Comparison of ENCODE assay signal across 8 cellular contexts in the genomic region with DNA sequence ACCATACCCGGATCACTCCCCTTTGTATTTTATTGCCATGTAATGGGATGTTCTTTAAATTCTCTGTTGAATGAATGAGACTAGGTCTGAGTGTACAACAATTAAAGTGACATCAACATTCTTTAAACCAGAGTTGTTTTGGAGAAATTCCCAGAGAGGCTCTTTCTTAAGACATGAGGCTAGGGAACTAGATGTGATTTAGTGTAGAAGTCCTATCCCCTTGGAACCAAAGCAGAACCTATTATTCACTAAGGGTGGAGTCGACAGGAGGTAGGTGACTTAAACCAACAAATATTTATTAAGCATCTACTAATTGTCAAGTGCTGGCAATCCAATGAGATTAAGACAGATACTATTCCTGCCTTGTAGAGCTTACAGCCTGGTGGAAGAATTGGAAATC. TPM values are rescaled to one million over a fixed set of nuclear protein-coding genes. Genes with fewer than 3 reads are reported as not detected.
DNase-seq lines count a peak whose midpoint lies in the region; ATAC-seq, FAIRE-seq and TF ChIP-seq lines count a peak whose summit lies in the region.

No MANE protein-coding gene starts in this region.

- H3K9ac ChIP-seq in DND-41 (ENCODE audit: low read depth, low read length) = peak overlapping the region; percentile 86
- H3K9ac ChIP-seq in OCI-LY1 (ENCODE audit: low read length) = peak overlapping the region; percentile 98
- H3K9ac ChIP-seq in H1 (replicated peaks in 1 of 4; ENCODE audit: extremely low read depth in 1 of 4, low read depth in 3 of 4, low read length in 3 of 4) = no peak overlapping the region

- H4K20me1 ChIP-seq in DND-41 (ENCODE audit: insufficient read depth, low read length) = peaks cover 23% of the 10 kb centered on the region
- no peaks in the 10 kb centered on the region for H4K20me1 ChIP-seq in OCI-LY1 (ENCODE audit: insufficient read depth, low read length)
- H4K20me1 ChIP-seq in H1 (replicated peaks in 1 of 2; ENCODE audit: control insufficient read depth in 1 of 2, insufficient read depth in 2 of 2, low read length in 2 of 2) = peaks cover 3 to 5% of the 10 kb centered on the region in 2 experiments

- H3K23ac ChIP-seq in H1 (ENCODE audit: insufficient read length) = no peak overlapping the region

- no peak for TF ChIP-seq RAD21 in H1 (IDR thresholded peaks at IDR 0.05 in 1 of 2, conservative IDR thresholded peaks at IDR 0.05 in 1 of 2; ENCODE audit: low read depth in 2 of 2, low read length in 2 of 2)

- peaks cover 17% of the 10 kb centered on the region for H3K4me1 Mint-ChIP-seq in osteocyte (ENCODE audit: unreplicated experiment)

- 87% methylated on average over 2 of the region's 2 CpGs; no CpG with 5 or more reads in 1 of the 2 experiments for WGBS in H1 (ENCODE audit: extremely low coverage in 1 of 2, insufficient coverage in 1 of 2, insufficient read length in 1 of 2, insufficient replicate concordance in 2 of 2, low coverage in 1 of 2, low lambda C conversion rate in 2 of 2, missing lambda C conversion rate in 1 of 2), 2 experiments

- H3K36me3 ChIP-seq in DND-41 (ENCODE audit: insufficient read depth, low read length) = peaks cover 47% of the 10 kb centered on the region
- H3K36me3 ChIP-seq in OCI-LY1 (ENCODE audit: insufficient read depth, low read length) = peaks cover 54% of the 10 kb centered on the region
- peaks cover 0 to 50% (median 10%) of the 10 kb centered on the region in 4 experiments; a peak in 6 of 8 replicates for H3K36me3 ChIP-seq in H1 (ENCODE audit: control insufficient read depth in 2 of 4, insufficient read depth in 4 of 4, low read length in 3 of 4)

- no peak overlapping the region for H2BK120ac ChIP-seq in H1 (replicated peaks; ENCODE audit: low read depth, low read length)

- no peak overlapping the region for H2AFZ ChIP-seq in DND-41 (ENCODE audit: low read depth, low read length)
- no peak overlapping the region for H2AFZ ChIP-seq in OCI-LY1 (ENCODE audit: low read length)
- no peak overlapping the region for H2AFZ ChIP-seq in H1 (ENCODE audit: low read length)

- no peak overlapping the region for H2AK5ac ChIP-seq in H1 (ENCODE audit: low read depth, low read length)

- no peak overlapping the region for H3K4ac ChIP-seq in H1 (replicated peaks; ENCODE audit: insufficient read length, low read depth, low read length)

- no peak overlapping the region for H2BK5ac ChIP-seq in H1 (ENCODE audit: low read depth, low read length)

- no peak overlapping the region for H3K56ac ChIP-seq in H1 (replicated peaks; ENCODE audit: insufficient read length, low read depth, low read length)

- no peaks in the 10 kb centered on the region for H3K9me2 ChIP-seq in OCI-LY1 (ENCODE audit: low read depth, low read length)

- H3K79me1 ChIP-seq in H1 (ENCODE audit: low read depth, low read length) = no peaks in the 10 kb centered on the region

- H3K23me2 ChIP-seq in H1 (ENCODE audit: low read depth, low read length) = no peaks in the 10 kb centered on the region

- H3K79me2 ChIP-seq in DND-41 (ENCODE audit: insufficient read depth, low read length) = peaks cover 59% of the 10 kb centered on the region
- H3K79me2 ChIP-seq in OCI-LY1 (ENCODE audit: insufficient read depth, low read length) = peaks cover 24% of the 10 kb centered on the region
- peaks cover 6 to 41% of the 10 kb centered on the region in 2 experiments for H3K79me2 ChIP-seq in H1 (ENCODE audit: control insufficient read depth in 1 of 2, insufficient read depth in 2 of 2, low read length in 2 of 2)

- H3K27me3 Mint-ChIP-seq in osteocyte (ENCODE audit: unreplicated experiment) = no peaks in the 10 kb centered on the region

- TF ChIP-seq EP300 in H1 (IDR thresholded peaks at IDR 0.05; ENCODE audit: borderline replicate concordance in 1 of 2, low read depth in 2 of 2, low read length in 2 of 2) = no peak

- FAIRE-seq in H1 (lab: Jason Lieb, UNC) = no peak
- no peak for FAIRE-seq in RCC 7860 (lab: Jason Lieb, UNC)

- H3K27ac ChIP-seq in DND-41 (ENCODE audit: low read length) (no peak overlapping the region), OCI-LY1 (ENCODE audit: low read depth, low read length, poor library complexity, severe bottlenecking) (no peak overlapping the region), H1 (ENCODE audit: low read depth, low read length) (no peak overlapping the region)

- no peak overlapping the region for H3K18ac ChIP-seq in H1 (ENCODE audit: extremely low read depth, low read length)

- H3K4me2 ChIP-seq in DND-41 (ENCODE audit: insufficient read depth, low read length) (peak overlapping the region; percentile 81), OCI-LY1 (ENCODE audit: low read length) (peak overlapping the region; percentile 88), H1 (ENCODE audit: insufficient read depth in 1 of 2, low read depth in 2 of 2, low read length in 2 of 2) (peak overlapping the region; percentile 55 to 66; a peak in 3 of 4 replicates)

- no peak overlapping the region for H2BK20ac ChIP-seq in H1 (ENCODE audit: low read length)

- TF ChIP-seq POLR2A in H1 (IDR thresholded peaks at IDR 0.05; ENCODE audit: control extremely low read depth in 1 of 2, low read depth in 2 of 2, low read length in 2 of 2) = no peak

- DNase-seq in DND-41 = no peak
- no peak for DNase-seq in H1 (ENCODE audit: low read depth in 1 of 2, low spot score in 2 of 2)
- no peak for DNase-seq in osteocyte (ENCODE audit: extremely low spot score, unreplicated experiment)
- DNase-seq in UCSD-AML1 (lab: John Stamatoyannopoulos, UW; ENCODE audit: unreplicated experiment) = no peak
- DNase-seq in RCC 7860 (ENCODE audit: low spot score) = no peak
- DNase-seq in NCI-H146 treated with DMSO at 0.1 percent for 48 hours (lab: John Stamatoyannopoulos, UW; ENCODE audit: unreplicated experiment) = no peak

- ATAC-seq in DND-41 (ENCODE audit: insufficient read depth, low read depth) = no peak
- no peak for ATAC-seq in HG03442 (IDR thresholded peaks at IDR 0.05; ENCODE audit: unreplicated experiment)

- no peak overlapping the region for H3K14ac ChIP-seq in H1 (ENCODE audit: insufficient read length)

- TF ChIP-seq CTCF in DND-41 (IDR thresholded peaks at IDR 0.05; ENCODE audit: borderline replicate concordance, extremely low read depth, low read length, poor library complexity, severe bottlenecking) = no peak
- no peak for TF ChIP-seq CTCF in OCI-LY1 (IDR thresholded peaks at IDR 0.05; ENCODE audit: low read length)
- TF ChIP-seq CTCF in H1 (IDR thresholded peaks at IDR 0.05; ENCODE audit: control extremely low read depth in 1 of 3, insufficient read depth in 1 of 3, low read depth in 1 of 3, low read length in 3 of 3) = no peak
- no peak for TF ChIP-seq CTCF in osteocyte (IDR thresholded peaks at IDR 0.05)

- no peak overlapping the region for H4K8ac ChIP-seq in H1 (ENCODE audit: extremely low read depth, insufficient read depth, low read length)

- no peaks in the 10 kb centered on the region for H3K9me3 Mint-ChIP-seq in osteocyte (ENCODE audit: unreplicated experiment)

- H3F3A ChIP-seq in OCI-LY1 (ENCODE audit: insufficient read depth, low read length) = no peaks in the 10 kb centered on the region

- H2BK12ac ChIP-seq in H1 (ENCODE audit: low read depth, low read length) = no peak overlapping the region

- H3K36me3 Mint-ChIP-seq in osteocyte (ENCODE audit: unreplicated experiment) = peaks cover 8% of the 10 kb centered on the region

- no peak overlapping the region for H2BK15ac ChIP-seq in H1 (ENCODE audit: low read length)

- CTCF ChIA-PET in H1 (lab: Charles Lee; ENCODE audit: partially characterized antibody) = no interaction called here

- H4K5ac ChIP-seq in H1 (ENCODE audit: insufficient read length, low read depth, low read length) = no peak overlapping the region

- no peak overlapping the region for H3K27ac Mint-ChIP-seq in osteocyte (ENCODE audit: unreplicated experiment)

- H4K91ac ChIP-seq in H1 (replicated peaks; ENCODE audit: insufficient read length, low read length) = no peak overlapping the region

- no peaks in the 10 kb centered on the region for H3K27me3 ChIP-seq in DND-41 (ENCODE audit: insufficient read depth, low read length, poor library complexity)
- no peaks in the 10 kb centered on the region for H3K27me3 ChIP-seq in OCI-LY1 (ENCODE audit: insufficient read depth, low read length)
- H3K27me3 ChIP-seq in H1 (replicated peaks in 1 of 4; ENCODE audit: control insufficient read depth in 3 of 4, extremely low read depth in 1 of 4, insufficient read depth in 3 of 4, low read length in 3 of 4) = no peaks in the 10 kb centered on the region

- H3K4me3 Mint-ChIP-seq in osteocyte (ENCODE audit: unreplicated experiment) = peak overlapping the region; percentile 87

- H3K4me3 ChIP-seq in DND-41 (ENCODE audit: low read depth in 1 of 2, low read length in 2 of 2) (peak overlapping the region; percentile 84 to 92; a peak in 3 of 4 replicates), OCI-LY1 (ENCODE audit: low read depth, low read length, poor library complexity, severe bottlenecking) (peak overlapping the region; percentile 99), H1 (ENCODE audit: extremely low read depth in 1 of 4, insufficient read depth in 2 of 4, low read depth in 3 of 4, low read length in 4 of 4) (peak overlapping the region; percentile 17 to 99 (median 87); a peak in 5 of 8 replicates)

- H3K9me3 ChIP-seq in DND-41 (ENCODE audit: insufficient read depth, low read length, severe bottlenecking) = no peaks in the 10 kb centered on the region
- no peaks in the 10 kb centered on the region for H3K9me3 ChIP-seq in OCI-LY1 (ENCODE audit: low read length)
- H3K9me3 ChIP-seq in H1 (ENCODE audit: insufficient read depth in 2 of 2, low read depth in 1 of 2, low read length in 1 of 2) = no peaks in the 10 kb centered on the region

- H3K4me1 ChIP-seq in DND-41 (ENCODE audit: insufficient read depth, low read length) (peaks cover 34% of the 10 kb centered on the region), OCI-LY1 (ENCODE audit: insufficient read depth, low read length, severe bottlenecking) (peaks cover 32% of the 10 kb centered on the region), H1 (replicated peaks in 1 of 4; ENCODE audit: control insufficient read depth in 3 of 4, insufficient read depth in 4 of 4, low read length in 3 of 4) (no peaks in the 10 kb centered on the region)

- POLR2A ChIA-PET in H1 (lab: Charles Lee; ENCODE audit: partially characterized antibody) = interaction anchor here (0.8 to 1.3 kb wide), 5 partner anchors 9 to 551 kb away, joined by 3 to 4 read pairs (median 3); no protein-coding TSS in a partner anchor

RNA-seq across cellular contexts. Expression of gene EIF1AX, which starts 1.7 kb away (rescaled TPM):
- 173 and 175 TPM in 2 replicates for total RNA-seq in H1 (2021; fragmentation: NEBNext Ultra II Directional; extraction: Animal tissue kit (Norgen Biotek cat#: 25700))
- 15.5 and 34.0 TPM in 2 replicates for polyA plus RNA-seq in H1 (2011; rRNA removed)
- polyA plus RNA-seq in H1 (2011; cell fraction: cytosol; rRNA removed) = 52.2 TPM
- 9.9 TPM for polyA plus RNA-seq in H1 (2011; cell fraction: nucleus; rRNA removed)
- 58.4 to 142 TPM (median 65.7 TPM) in 4 replicates for polyA plus RNA-seq in H1 (2012, experiment 1 of 2)
- 12.1 TPM for polyA plus RNA-seq in H1 (2012, experiment 2 of 2)
- 70.0 TPM for polyA plus RNA-seq in H1 (2013, experiment 1 of 2)
- 65.8 TPM for polyA plus RNA-seq in H1 (2013, experiment 2 of 2)
- polyA minus RNA-seq in H1 (2011; rRNA and poly(A)+ RNA removed) = 14.2 and 21.9 TPM in 2 replicates
- polyA minus RNA-seq in H1 (2011; cell fraction: cytosol; rRNA and poly(A)+ RNA removed) = 119 TPM
- polyA minus RNA-seq in H1 (2011; cell fraction: nucleus; rRNA and poly(A)+ RNA removed) = 72.3 TPM
- total RNA-seq in osteocyte = 59.5 and 61.1 TPM in 2 replicates

RNA-seq across cellular contexts. Expression of gene MAP7D2, which starts 23.3 kb away (rescaled TPM):
- total RNA-seq in H1 (2021; fragmentation: NEBNext Ultra II Directional; extraction: Animal tissue kit (Norgen Biotek cat#: 25700)) = 0.65 and 1.0 TPM in 2 replicates
- 0.41 and 0.83 TPM in 2 replicates for polyA plus RNA-seq in H1 (2011; rRNA removed)
- 0.78 TPM for polyA plus RNA-seq in H1 (2011; cell fraction: cytosol; rRNA removed)
- 0.63 TPM for polyA plus RNA-seq in H1 (2011; cell fraction: nucleus; rRNA removed)
- 1.3 to 1.7 TPM (median 1.4 TPM) in 4 replicates for polyA plus RNA-seq in H1 (2012, experiment 1 of 2)
- polyA plus RNA-seq in H1 (2012, experiment 2 of 2) = 0.25 TPM
- 0.93 TPM for polyA plus RNA-seq in H1 (2013, experiment 1 of 2)
- polyA plus RNA-seq in H1 (2013, experiment 2 of 2) = 1.2 TPM
- polyA minus RNA-seq in H1 (2011; rRNA and poly(A)+ RNA removed) = 0.60 and 2.0 TPM in 2 replicates
- 0.66 TPM for polyA minus RNA-seq in H1 (2011; cell fraction: cytosol; rRNA and poly(A)+ RNA removed)
- polyA minus RNA-seq in H1 (2011; cell fraction: nucleus; rRNA and poly(A)+ RNA removed) = 0.80 TPM
- 0.10 and 0.11 TPM in 2 replicates for total RNA-seq in osteocyte

Comparison
In these comparisons a context has a peak if more than half of its experiments do, and no peak if none do; other contexts are left out.
1. H3K9ac ChIP-seq: peak in DND-41 (single experiment) and OCI-LY1 (single experiment); none in H1 (0 of 4).
2. Peak in every context shown above with its lines, with median percentiles within 50 percentile points of each other: H3K4me2 ChIP-seq and H3K4me3 ChIP-seq.